ENCODE assay signal across 8 cellular contexts in the genomic region with DNA sequence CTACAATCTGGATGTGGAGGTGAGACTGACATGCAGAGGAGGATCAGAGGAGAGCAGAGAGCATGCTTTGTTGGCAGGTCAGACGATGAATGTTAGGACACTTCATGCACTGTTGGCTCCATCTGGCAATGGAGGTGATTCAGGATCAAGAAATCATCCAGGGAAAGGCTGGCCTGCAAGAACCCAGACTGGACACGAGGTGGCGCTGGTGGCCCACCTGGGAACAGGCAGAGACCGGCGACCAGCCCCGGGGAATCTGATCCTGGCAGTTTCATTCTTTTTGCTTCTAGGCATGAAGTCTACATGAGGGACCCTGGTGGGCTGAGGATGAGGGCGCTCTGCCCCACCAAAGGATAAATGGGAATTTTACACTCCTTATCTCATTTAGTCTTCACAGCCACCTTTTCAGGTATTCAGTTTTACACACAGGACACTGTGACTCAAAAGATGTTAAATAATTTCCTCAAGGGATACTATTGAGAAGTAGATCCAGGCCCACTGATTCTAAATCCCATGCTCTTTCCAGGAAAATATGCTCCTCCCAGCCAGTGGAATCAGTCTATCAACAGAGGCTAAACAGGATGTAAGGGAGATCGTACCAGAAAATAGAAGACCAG. TPM values are rescaled to one million over a fixed set of nuclear protein-coding genes. Genes with fewer than 3 reads are reported as not detected.
DNase-seq lines count a peak whose midpoint lies in the region; ATAC-seq and TF ChIP-seq lines count a peak whose summit lies in the region.

No MANE protein-coding gene starts in this region.

- no peaks in the 10 kb centered on the region for H3K27me3 Mint-ChIP-seq in CD4-positive, alpha-beta T cell
- H3K27me3 Mint-ChIP-seq in endothelial cell (ENCODE audit: unreplicated experiment), result peaks cover 6% of the 10 kb centered on the region

- no peak overlapping the region for H3K4me3 Mint-ChIP-seq in CD4-positive, alpha-beta T cell
- H3K4me3 Mint-ChIP-seq in endothelial cell (ENCODE audit: unreplicated experiment), result no peak overlapping the region

- CTCF ChIA-PET in CD4-positive, alpha-beta T cell (lab: Charles Lee), result interaction anchor here (1.6 kb wide), 1 partner anchor 149 kb away, joined by 7 read pairs; no protein-coding TSS in a partner anchor

- no peak overlapping the region for H3K27ac Mint-ChIP-seq in CD4-positive, alpha-beta T cell
- no peak overlapping the region for H3K27ac Mint-ChIP-seq in endothelial cell (ENCODE audit: unreplicated experiment)

- intact Hi-C loops in CD4-positive, alpha-beta T cell (cut with DNase I, micrococcal nuclease), result loop anchor here (1.0 kb wide), 2 partner anchors 149 to 164 kb away; no protein-coding TSS in a partner anchor

- POLR2A ChIA-PET in CD4-positive, alpha-beta T cell (lab: Charles Lee), result no interaction called here

- peak; percentile 38 to 74 (median 55) for DNase-seq in CD4-positive, alpha-beta T cell
- DNase-seq in HS-27A (ENCODE audit: low read depth) (peak; percentile 55), NOMO-1 treated with dmso at 0.1 percent for 144 hours (lab: John Stamatoyannopoulos, UW; ENCODE audit: unreplicated experiment) (peak; percentile 52), endothelial cell (ENCODE audit: low spot score) (peak; percentile 88), middle frontal gyrus (ENCODE audit: extremely low spot score, low spot score) (peak; percentile 63)
- peak; percentile 20 for DNase-seq in activated CD8-positive, alpha-beta memory T cell treated with anti-CD3 and anti-CD28 coated beads, Interleukin-2, amount 50 U/mL, for 1 hour (ENCODE audit: extremely low read depth)
- DNase-seq in stimulated activated CD8-positive, alpha-beta memory T cell treated with anti-CD3 and anti-CD28 coated beads, Interleukin-2, amount 100 ng/mL, for 48 hours (ENCODE audit: low read depth in 2 of 2), result peak; percentile 46 to 57

- no peaks in the 10 kb centered on the region for H3K9me3 ChIP-seq in CD4-positive, alpha-beta T cell (ENCODE audit: control insufficient read depth, low read length)

- ATAC-seq in CD4-positive, alpha-beta T cell (ENCODE audit: poor library complexity), result peak; percentile 70
- no peak for ATAC-seq in HG03095 (IDR thresholded peaks at IDR 0.05; ENCODE audit: unreplicated experiment)

- H3K36me3 Mint-ChIP-seq in CD4-positive, alpha-beta T cell (ENCODE audit: low read depth), result no peaks in the 10 kb centered on the region
- H3K36me3 Mint-ChIP-seq in endothelial cell (ENCODE audit: low read depth, unreplicated experiment), result no peaks in the 10 kb centered on the region

- H3K9me3 Mint-ChIP-seq in CD4-positive, alpha-beta T cell, result no peaks in the 10 kb centered on the region
- no peaks in the 10 kb centered on the region for H3K9me3 Mint-ChIP-seq in endothelial cell (ENCODE audit: unreplicated experiment)

- H3K27me3 ChIP-seq in CD4-positive, alpha-beta T cell (ENCODE audit: control insufficient read depth, insufficient read depth, low read length), result no peaks in the 10 kb centered on the region

- TF ChIP-seq CTCF in CD4-positive, alpha-beta T cell (IDR thresholded peaks at IDR 0.05), result peak; percentile 97
- TF ChIP-seq CTCF in endothelial cell (IDR thresholded peaks at IDR 0.05; ENCODE audit: unreplicated experiment), result peak; percentile 94

- no peak overlapping the region for H3K27ac ChIP-seq in CD4-positive, alpha-beta T cell (ENCODE audit: low read depth, low read length)

- H3K4me1 Mint-ChIP-seq in CD4-positive, alpha-beta T cell (ENCODE audit: low read depth), result no peaks in the 10 kb centered on the region
- no peaks in the 10 kb centered on the region for H3K4me1 Mint-ChIP-seq in endothelial cell (ENCODE audit: unreplicated experiment)

RNA-seq across cellular contexts. Expression of gene SCMH1, which starts 26.2 kb away (rescaled TPM):
- total RNA-seq in CD4-positive, alpha-beta T cell, result 10 to 100 TPM; 14.4 to 19.2 TPM
- total RNA-seq in endothelial cell (ENCODE audit: unreplicated experiment), result 51.3 TPM

Comparison
In these comparisons a context has a peak if more than half of its experiments do, and no peak if none do; other contexts are left out.
1. DNase-seq: peak in every context shown above with its lines; median percentile 88 in endothelial cell; 63 in middle frontal gyrus; 55 in CD4-positive, alpha-beta T cell; 55 in HS-27A; 52 in NOMO-1 treated with dmso at 0.1 percent for 144 hours; 52 in stimulated activated CD8-positive, alpha-beta memory T cell treated with anti-CD3 and anti-CD28 coated beads, Interleukin-2, amount 100 ng/mL, for 48 hours; 20 in activated CD8-positive, alpha-beta memory T cell treated with anti-CD3 and anti-CD28 coated beads, Interleukin-2, amount 50 U/mL, for 1 hour.